Comparison of ENCODE assay signal across 9 cellular contexts in the genomic region with DNA sequence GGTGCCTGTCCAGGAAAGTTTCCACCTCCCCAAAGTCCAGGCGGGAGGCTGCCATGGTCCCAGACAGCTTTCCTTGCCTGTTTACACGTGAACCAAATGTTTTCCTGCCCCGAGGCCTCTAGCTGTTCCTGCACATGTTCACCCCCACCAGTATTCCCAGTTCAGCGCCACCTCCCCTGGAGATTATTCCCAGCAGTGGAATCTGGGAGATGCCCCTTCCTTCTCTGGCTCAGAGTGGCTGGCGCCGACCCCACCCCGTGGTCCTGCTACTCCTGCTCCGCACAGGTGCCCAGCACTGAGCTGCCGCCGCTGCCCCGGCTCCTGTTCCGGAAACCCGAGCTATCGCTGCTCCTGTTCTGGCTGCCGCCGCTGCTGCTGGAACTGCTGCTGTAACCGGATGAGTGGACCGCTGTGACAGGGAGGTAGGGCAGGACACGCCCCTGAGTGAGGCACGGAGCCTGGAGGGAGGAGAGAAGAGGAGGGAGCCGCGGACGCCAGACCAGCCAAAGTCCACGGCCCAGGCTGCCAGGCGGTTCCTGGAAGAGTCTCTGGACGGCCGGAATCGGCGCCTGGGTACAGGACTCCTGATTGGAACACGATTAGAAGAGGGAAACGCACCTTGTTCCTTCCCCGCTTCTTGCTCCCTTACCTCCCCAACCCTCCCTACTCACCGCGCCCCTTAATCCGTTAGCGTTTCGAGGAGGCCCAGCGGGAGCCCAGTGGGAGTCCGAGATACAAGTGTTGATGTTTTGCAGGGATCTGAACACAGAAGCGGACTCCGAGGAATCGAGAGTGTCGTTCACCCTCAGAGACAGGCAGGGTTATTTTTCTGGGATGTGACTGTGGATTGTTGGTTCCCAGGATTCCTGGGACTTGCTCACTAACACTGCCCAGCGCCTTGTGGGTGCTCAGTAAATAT. TPM values are rescaled to one million over a fixed set of nuclear protein-coding genes. Genes with fewer than 3 reads are reported as not detected.
DNase-seq lines count a peak whose midpoint lies in the region; ATAC-seq and TF ChIP-seq lines count a peak whose summit lies in the region.
"Had no signal": no experiment of that assay in that cellular context is flagged by ENCODE, and none has a peak within 500 bp of the region (broad histone marks: within the 10 kb centered on the region; RNA-seq: fewer than 3 reads in every experiment).

Gene PDE11A, minus strand, starts transcription at position 395 of the 919 bp plus-strand sequence. Its CDS starts 340 bp downstream, at position 55.

- peak; percentile 9 to 33 for DNase-seq in activated CD4-positive, alpha-beta T cell treated with anti-CD3 and anti-CD28 coated beads for 24 hours (ENCODE audit: low read depth in 2 of 2)
- DNase-seq in activated CD4-positive, alpha-beta T cell treated with anti-CD3 and anti-CD28 coated beads for 1 hour: no peak
- DNase-seq in HT1080 (ENCODE audit: low read depth) (peak; percentile 89), PC-3 (peak; percentile 88), amniotic stem cell (lab: John Stamatoyannopoulos, UW) (peak; percentile 57), right atrium auricular region (ENCODE audit: low spot score) (peak; percentile 72), prostate gland (ENCODE audit: low spot score) (peak; percentile 92)

- no peaks in the 10 kb centered on the region for H3K9me3 ChIP-seq in PC-3 (ENCODE audit: low read length)
- no peaks in the 10 kb centered on the region for H3K9me3 ChIP-seq in right atrium auricular region
- no peaks in the 10 kb centered on the region for H3K9me3 ChIP-seq in prostate gland

- POLR2A ChIA-PET in PC-3 (lab: Charles Lee; ENCODE audit: unreplicated experiment): interaction anchor here (0.5 to 0.7 kb wide), 2 partner anchors 342 to 346 kb away, joined by 3 to 4 read pairs; no protein-coding TSS in a partner anchor

- no peaks in the 10 kb centered on the region for H3K79me2 ChIP-seq in PC-3 (ENCODE audit: low read length)

- 2% methylated on average over 44 of the region's 44 CpGs for WGBS in prostate gland

- H3K9me2 ChIP-seq in PC-3 (replicated peaks; ENCODE audit: low read length): no peaks in the 10 kb centered on the region

- TF ChIP-seq POLR2A in prostate gland (IDR thresholded peaks at IDR 0.05): peak; percentile 54

- H3K36me3 ChIP-seq in PC-3 (ENCODE audit: low read depth, low read length): no peaks in the 10 kb centered on the region
- H3K36me3 ChIP-seq in right atrium auricular region: no peaks in the 10 kb centered on the region
- H3K36me3 ChIP-seq in prostate gland: no peaks in the 10 kb centered on the region

- TSS peak; percentile 87 for BruUV-seq in PC-3 (replicated peaks; lab: Mats Ljungman, UMichigan)

- H3K4me2 ChIP-seq in PC-3 (ENCODE audit: low read length): peak within 1 kb of the TSS; percentile 88

- peaks cover 3% of the 10 kb centered on the region; the same call in 1 of the 2 replicates for H3K27me3 ChIP-seq in PC-3 (ENCODE audit: low read length)
- no peaks in the 10 kb centered on the region for H3K27me3 ChIP-seq in right atrium auricular region
- H3K27me3 ChIP-seq in prostate gland (replicated peaks; ENCODE audit: insufficient read depth): no peaks in the 10 kb centered on the region

- intact Hi-C loops in PC-3 (cut with micrococcal nuclease) (loop anchor here (5.0 kb wide), 1 partner anchor 90 kb away; no protein-coding TSS in a partner anchor), prostate gland (cut with DNase I) (loop anchor here (10.0 kb wide), 1 partner anchor 278 kb away; no protein-coding TSS in a partner anchor)

- TF ChIP-seq CTCF in PC-3 (conservative IDR thresholded peaks at IDR 0.05; ENCODE audit: low read depth, low read length) (no peak), right atrium auricular region (IDR thresholded peaks at IDR 0.05) (no peak), prostate gland (IDR thresholded peaks at IDR 0.05) (no peak)

- H3K27ac ChIP-seq in PC-3 (ENCODE audit: low read length): no peak within 1 kb of the TSS
- no peak within 1 kb of the TSS for H3K27ac ChIP-seq in right atrium auricular region
- H3K27ac ChIP-seq in prostate gland: peak within 1 kb of the TSS; percentile 64 to 73

- H4K20me1 ChIP-seq in PC-3 (ENCODE audit: low read length): no peaks in the 10 kb centered on the region

- H3F3A ChIP-seq in PC-3 (ENCODE audit: low read length, unreplicated experiment): no peaks in the 10 kb centered on the region

- peaks cover 27% of the 10 kb centered on the region for H3K4me1 ChIP-seq in PC-3 (ENCODE audit: insufficient read depth, low read length)
- H3K4me1 ChIP-seq in right atrium auricular region: peaks cover 0 to 13% of the 10 kb centered on the region in 2 donors
- no peaks in the 10 kb centered on the region for H3K4me1 ChIP-seq in prostate gland (replicated peaks)

- H3K9ac ChIP-seq in PC-3 (ENCODE audit: low read length): peak within 1 kb of the TSS; percentile 36

- ATAC-seq in PC-3 (peak; percentile 98), GM19452 (IDR thresholded peaks at IDR 0.05; ENCODE audit: unreplicated experiment) (no peak)
- ATAC-seq: CD8-positive, alpha-beta T cell had no signal

- peak within 1 kb of the TSS; percentile 67 for H3K4me3 ChIP-seq in PC-3 (ENCODE audit: low read length)
- H3K4me3 ChIP-seq in right atrium auricular region: peak within 1 kb of the TSS; percentile 35 to 48
- peak within 1 kb of the TSS; percentile 24 to 43 for H3K4me3 ChIP-seq in prostate gland

- CTCF ChIA-PET in PC-3 (lab: Charles Lee): no interaction called here

- H2AFZ ChIP-seq in PC-3 (ENCODE audit: low read length): peak within 1 kb of the TSS; percentile 94

RNA-seq across cellular contexts. Expression of gene PDE11A, which starts in this region (rescaled TPM):
- 0.30 and 0.42 TPM in 2 replicates for total RNA-seq in HT1080 (2014; rRNA removed; shearing (Covaris generic))
- polyA plus RNA-seq in HT1080 (2015; cell fraction: cytosol; rRNA removed): 0.09 and 0.12 TPM in 2 replicates
- polyA plus RNA-seq in HT1080 (2015; cell fraction: nucleus; rRNA removed): 0.37 and 0.69 TPM in 2 replicates
- 0.15 and 0.23 TPM in 2 replicates for total RNA-seq in PC-3 (2014; rRNA removed)
- 1 to 10 TPM in 1 of 2 donors, not detected in 1; 1.2 TPM for total RNA-seq in right atrium auricular region
- 10 to 100 TPM; 14.9 to 26.6 TPM for total RNA-seq in prostate gland
- total RNA-seq: CD8-positive, alpha-beta T cell had no signal

Comparison
In these comparisons a context has a peak if more than half of its experiments do, and no peak if none do; other contexts are left out.
1. RNA of gene PDE11A (total RNA-seq): 14.9 to 26.6 TPM in prostate gland; 1.2 TPM in right atrium auricular region, 0.30 to 0.42 TPM in HT1080 and 0.15 to 0.23 TPM in PC-3; every median in the first group is over 4 times any median in the second.
2. Peak in DNase-seq in HT1080; RNA of the gene not detected or under 1 TPM.
3. Peak in DNase-seq, ATAC-seq, H3K4me3 ChIP-seq, H3K9ac ChIP-seq and H3K4me2 ChIP-seq in PC-3; RNA of the gene not detected or under 1 TPM.
4. H3K27ac ChIP-seq: peak in prostate gland (2 of 2); none in PC-3 (single experiment) and right atrium auricular region (0 of 2).
5. Peak in every context shown above with its lines, with median percentiles within 50 percentile points of each other: H3K4me3 ChIP-seq.